ENCODE assay signal across 8 cellular contexts in genomic region chr4:65007841-65008439, GRCh38.
A peak's percentile ranks its signal among the peaks of the same experiment; 100 is the strongest.
DNase-seq lines count a peak whose midpoint lies in the region; ATAC-seq, FAIRE-seq and TF ChIP-seq lines count a peak whose summit lies in the region.

No MANE protein-coding gene starts in this region.

- FAIRE-seq in G401.6 (lab: Jason Lieb, UNC): peak; percentile 98

- no peak for TF ChIP-seq POLR2A in suprapubic skin (IDR thresholded peaks at IDR 0.05)

- WGBS in suprapubic skin: 37% methylated on average over 5 of the region's 5 CpGs

- ATAC-seq in HG03280 (IDR thresholded peaks at IDR 0.05; ENCODE audit: unreplicated experiment) (peak; percentile 50), HG03095 (IDR thresholded peaks at IDR 0.05; ENCODE audit: unreplicated experiment) (no peak), GM19452 (IDR thresholded peaks at IDR 0.05; ENCODE audit: unreplicated experiment) (no peak)

- H3K9me3 ChIP-seq in suprapubic skin: no peaks in the 10 kb centered on the region

- peak; percentile 32 to 39 for TF ChIP-seq CTCF in suprapubic skin (IDR thresholded peaks at IDR 0.05)

- no peaks in the 10 kb centered on the region for H3K27me3 ChIP-seq in suprapubic skin

- H3K4me1 ChIP-seq in suprapubic skin: no peaks in the 10 kb centered on the region

- TF ChIP-seq EP300 in suprapubic skin (IDR thresholded peaks at IDR 0.05): no peak

- no peak overlapping the region for H3K27ac ChIP-seq in suprapubic skin

- no peaks in the 10 kb centered on the region for H3K36me3 ChIP-seq in suprapubic skin

- DNase-seq in RPMI7951 (ENCODE audit: low read depth): peak; percentile 18
- DNase-seq in fibroblast of peridontal ligament (ENCODE audit: extremely low read depth): peak; percentile 57
- DNase-seq in suprapubic skin (ENCODE audit: low spot score in 2 of 2): no peak
- no peak for DNase-seq in NCI-H128 (lab: John Stamatoyannopoulos, UW; ENCODE audit: unreplicated experiment)

- no peak overlapping the region for H3K4me3 ChIP-seq in suprapubic skin

Comparison
In these comparisons a context has a peak if more than half of its experiments do, and no peak if none do; other contexts are left out.
1. DNase-seq: peak in RPMI7951 (single experiment) and fibroblast of peridontal ligament (single experiment); none in suprapubic skin (0 of 2) and NCI-H128 (single experiment).